ENCODE assay signal across 2 cellular contexts in genomic region chr6:53643481-53643965, GRCh38.
TF ChIP-seq lines count a peak whose summit lies in the region.

No MANE protein-coding gene starts in this region.

TF ChIP-seq in K562, 482 proteins besides CTCF, POLR2A, EP300 and RAD21:
- TF ChIP-seq HDAC1 (IDR thresholded peaks at IDR 0.05) (no peak), ZNF318 (IDR thresholded peaks at IDR 0.05; ENCODE audit: borderline replicate concordance in 1 of 2, low read depth in 1 of 2) (no peak), STAT5A (IDR thresholded peaks at IDR 0.05; ENCODE audit: borderline replicate concordance, low read length) (no peak), BRD4 (IDR thresholded peaks at IDR 0.05) (no peak), GMEB1 (CRISPR knock-in tag; IDR thresholded peaks at IDR 0.05) (no peak), FOXP1 (CRISPR knock-in tag; IDR thresholded peaks at IDR 0.05) (no peak), SIN3B (IDR thresholded peaks at IDR 0.05; ENCODE audit: low read depth) (no peak), KDM2B (CRISPR knock-in tag; IDR thresholded peaks at IDR 0.05) (no peak), THAP12 (CRISPR knock-in tag; IDR thresholded peaks at IDR 0.05) (no peak)

TF ChIP-seq in HepG2, 621 proteins besides CTCF, POLR2A, EP300 and RAD21 (continues in another document):
- TF ChIP-seq NFE2L1 (CRISPR knock-in tag; IDR thresholded peaks at IDR 0.05; ENCODE audit: borderline replicate concordance): no peak
- TF ChIP-seq GATAD1 (CRISPR knock-in tag; IDR thresholded peaks at IDR 0.05): no peak
- TF ChIP-seq NCOA1 (CRISPR knock-in tag; IDR thresholded peaks at IDR 0.05): no peak
- TF ChIP-seq ZNF710 (CRISPR knock-in tag; IDR thresholded peaks at IDR 0.05; ENCODE audit: borderline replicate concordance): no peak
- TF ChIP-seq PRMT3 (CRISPR knock-in tag; IDR thresholded peaks at IDR 0.05; ENCODE audit: borderline replicate concordance, low read depth): no peak
- TF ChIP-seq ZFY (CRISPR knock-in tag; IDR thresholded peaks at IDR 0.05): peak; percentile 19; the same call in 1 of the 2 replicates
- TF ChIP-seq ZNF607 (CRISPR knock-in tag; IDR thresholded peaks at IDR 0.05; ENCODE audit: borderline replicate concordance): no peak
- no peak for TF ChIP-seq ERF (CRISPR knock-in tag; IDR thresholded peaks at IDR 0.05)
- no peak for TF ChIP-seq LCORL (IDR thresholded peaks at IDR 0.05)
- TF ChIP-seq LCORL (CRISPR knock-in tag; IDR thresholded peaks at IDR 0.05): no peak
- no peak for TF ChIP-seq RARA (CRISPR knock-in tag; IDR thresholded peaks at IDR 0.05)
- no peak for TF ChIP-seq WIZ (CRISPR knock-in tag; IDR thresholded peaks at IDR 0.05)
- TF ChIP-seq ZBTB3 (CRISPR knock-in tag; IDR thresholded peaks at IDR 0.05; ENCODE audit: borderline replicate concordance, low read depth): no peak
- TF ChIP-seq ZBTB4 (CRISPR knock-in tag; IDR thresholded peaks at IDR 0.05; ENCODE audit: borderline replicate concordance): peak; percentile 47; the same call in 1 of the 2 replicates
- TF ChIP-seq ZNF101 (CRISPR knock-in tag; IDR thresholded peaks at IDR 0.05; ENCODE audit: borderline replicate concordance, low read depth): no peak
- TF ChIP-seq ZGPAT (CRISPR knock-in tag; IDR thresholded peaks at IDR 0.05): 0 out of 2 replicates have a peak, but pooled peaks have one; percentile 15
- TF ChIP-seq MYPOP (CRISPR knock-in tag; IDR thresholded peaks at IDR 0.05): no peak
- no peak for TF ChIP-seq ZSCAN9 (CRISPR knock-in tag; IDR thresholded peaks at IDR 0.05; ENCODE audit: borderline replicate concordance)
- TF ChIP-seq PAXIP1 (CRISPR knock-in tag; conservative IDR thresholded peaks at IDR 0.05): no peak
- TF ChIP-seq CREBL2 (CRISPR knock-in tag; IDR thresholded peaks at IDR 0.05; ENCODE audit: borderline replicate concordance): no peak
- no peak for TF ChIP-seq ZFP37 (CRISPR knock-in tag; IDR thresholded peaks at IDR 0.05; ENCODE audit: borderline replicate concordance)
- TF ChIP-seq DMTF1 (CRISPR knock-in tag; IDR thresholded peaks at IDR 0.05): no peak
- no peak for TF ChIP-seq ZNF275 (CRISPR knock-in tag; IDR thresholded peaks at IDR 0.05; ENCODE audit: borderline replicate concordance)
- TF ChIP-seq ZBTB21 (CRISPR knock-in tag; IDR thresholded peaks at IDR 0.05): no peak
- no peak for TF ChIP-seq IKZF1 (IDR thresholded peaks at IDR 0.05)
- no peak for TF ChIP-seq ZNF567 (CRISPR knock-in tag; IDR thresholded peaks at IDR 0.05; ENCODE audit: borderline replicate concordance)
- TF ChIP-seq KAT2B (IDR thresholded peaks at IDR 0.05; ENCODE audit: borderline replicate concordance, low read depth, low read length): no peak
- TF ChIP-seq MTF1 (CRISPR knock-in tag; IDR thresholded peaks at IDR 0.05): no peak
- TF ChIP-seq SIX1 (CRISPR knock-in tag; IDR thresholded peaks at IDR 0.05; ENCODE audit: borderline replicate concordance): no peak
- TF ChIP-seq ZNF773 (CRISPR knock-in tag; IDR thresholded peaks at IDR 0.05; ENCODE audit: borderline replicate concordance): no peak
- no peak for TF ChIP-seq DNMT1 (CRISPR knock-in tag; IDR thresholded peaks at IDR 0.05)
- TF ChIP-seq MED13 (CRISPR knock-in tag; IDR thresholded peaks at IDR 0.05): no peak
- TF ChIP-seq ZSCAN29 (CRISPR knock-in tag; conservative IDR thresholded peaks at IDR 0.05): no peak
- no peak for TF ChIP-seq ZKSCAN1 (IDR thresholded peaks at IDR 0.05; ENCODE audit: low read length)
- no peak for TF ChIP-seq ZNF75D (CRISPR knock-in tag; IDR thresholded peaks at IDR 0.05; ENCODE audit: borderline replicate concordance)
- TF ChIP-seq CREB1 (IDR thresholded peaks at IDR 0.05): no peak
- no peak for TF ChIP-seq CREB1 (CRISPR knock-in tag; IDR thresholded peaks at IDR 0.05)
- peak; percentile 29; the same call in 1 of the 2 replicates for TF ChIP-seq SALL2 (CRISPR knock-in tag; IDR thresholded peaks at IDR 0.05)
- TF ChIP-seq ZNF329 (CRISPR knock-in tag; IDR thresholded peaks at IDR 0.05; ENCODE audit: low read depth): no peak
- no peak for TF ChIP-seq SNAPC2 (CRISPR knock-in tag; IDR thresholded peaks at IDR 0.05)
- TF ChIP-seq ZNF589 (CRISPR knock-in tag; conservative IDR thresholded peaks at IDR 0.05): no peak
- no peak for TF ChIP-seq PAWR (CRISPR knock-in tag; IDR thresholded peaks at IDR 0.05; ENCODE audit: borderline replicate concordance)
- TF ChIP-seq JUNB (CRISPR knock-in tag; IDR thresholded peaks at IDR 0.05; ENCODE audit: borderline replicate concordance): no peak
- TF ChIP-seq ZMYM4 (CRISPR knock-in tag; IDR thresholded peaks at IDR 0.05): 0 out of 2 replicates have a peak, but pooled peaks have one; percentile 16
- no peak for TF ChIP-seq DRAP1 (CRISPR knock-in tag; IDR thresholded peaks at IDR 0.05)
- TF ChIP-seq POLR2G (IDR thresholded peaks at IDR 0.05; ENCODE audit: low read depth, low read length): no peak
- TF ChIP-seq IKZF5 (CRISPR knock-in tag; IDR thresholded peaks at IDR 0.05): 0 out of 2 replicates have a peak, but pooled peaks have one; percentile 15
